Comparison of ENCODE assay signal across 8 cellular contexts in genomic region chr19:5719274-5719960, GRCh38. TPM values are rescaled to one million over a fixed set of nuclear protein-coding genes. Genes with fewer than 3 reads are reported as not detected.
DNase-seq lines count a peak whose midpoint lies in the region; ATAC-seq and TF ChIP-seq lines count a peak whose summit lies in the region.

No MANE protein-coding gene starts in this region.

- TF ChIP-seq CTCF in gastrocnemius medialis (IDR thresholded peaks at IDR 0.05 in 4 of 5, conservative IDR thresholded peaks at IDR 0.05 in 1 of 5), result no peak

- DNase-seq in NCI-H345 (lab: John Stamatoyannopoulos, UW), result peak; percentile 18
- no peak for DNase-seq in NCI-H345 treated with DMSO at 0.1 percent for 48 hours (lab: John Stamatoyannopoulos, UW; ENCODE audit: unreplicated experiment)
- DNase-seq in activated T-helper 9 cell treated with anti-CD3 and anti-CD28 coated beads, Interleukin-2, amount 50 U/mL, for 16 hours (ENCODE audit: low read depth), result peak; percentile 22
- DNase-seq in right cardiac atrium, result peak in 1 of 3 donors; percentile 71
- DNase-seq in gastrocnemius medialis, result no peak
- no peak for DNase-seq in Ammon's horn (ENCODE audit: low spot score)

- no peak for TF ChIP-seq POLR2A in gastrocnemius medialis (IDR thresholded peaks at IDR 0.05)

- H3K4me1 ChIP-seq in right cardiac atrium (ENCODE audit: control insufficient read depth, insufficient read depth, low read length), result peaks cover 7% of the 10 kb centered on the region
- peaks cover 18 to 31% of the 10 kb centered on the region in 2 donors for H3K4me1 ChIP-seq in gastrocnemius medialis

- no peaks in the 10 kb centered on the region for H3K36me3 ChIP-seq in gastrocnemius medialis

- H3K4me3 ChIP-seq in right cardiac atrium (ENCODE audit: low read length) (peak overlapping the region; percentile 75), gastrocnemius medialis (peak overlapping the region; percentile 73 to 93 (median 84))

- intact Hi-C loops in right cardiac atrium (cut with DNase I), result no loop called here
- intact Hi-C loops in gastrocnemius medialis (cut with DNase I; ENCODE audit: low total_unique reads), result no loop called here

- no peaks in the 10 kb centered on the region for H3K27me3 ChIP-seq in right cardiac atrium (ENCODE audit: control insufficient read depth, insufficient read depth)
- no peaks in the 10 kb centered on the region for H3K27me3 ChIP-seq in gastrocnemius medialis

- WGBS in right cardiac atrium, result under 1% methylated on average over 58 of the region's 58 CpGs

- ATAC-seq in HG03460 (IDR thresholded peaks at IDR 0.05; ENCODE audit: unreplicated experiment) (peak; percentile 10), right cardiac atrium (no peak), gastrocnemius medialis (peak in 1 of 2 donors; percentile 1), HG02798 (IDR thresholded peaks at IDR 0.05; ENCODE audit: poor library complexity, unreplicated experiment) (no peak)

- peak overlapping the region; percentile 63 for H3K27ac ChIP-seq in right cardiac atrium (ENCODE audit: low read length)
- H3K27ac ChIP-seq in gastrocnemius medialis, result peak overlapping the region; percentile 92 to 99 (median 96)

- no peaks in the 10 kb centered on the region for H3K9me3 ChIP-seq in right cardiac atrium (ENCODE audit: control insufficient read depth, low read length)
- H3K9me3 ChIP-seq in gastrocnemius medialis, result no peaks in the 10 kb centered on the region

- in situ Hi-C loops in gastrocnemius medialis (cut with MboI; ENCODE audit: low sequenced_read_pairs in 4 of 4), result no loop called here

RNA-seq across cellular contexts. Expression of gene LONP1, which starts 0.5 kb away (rescaled TPM):
- 10 to 100 TPM; 55.4 to 66.2 (median 59.3) TPM for total RNA-seq in right cardiac atrium
- 60.3 TPM for polyA plus RNA-seq in right cardiac atrium
- total RNA-seq in gastrocnemius medialis, result 10 to 100 TPM; 33.1 to 77.7 (median 70.4) TPM

RNA-seq across cellular contexts. Expression of gene CATSPERD, which starts 1.0 kb away (rescaled TPM):
- total RNA-seq in right cardiac atrium, result not detected
- not detected for polyA plus RNA-seq in right cardiac atrium
- total RNA-seq in gastrocnemius medialis, result not detected

RNA-seq across cellular contexts. Expression of gene RPL36, which starts 29.3 kb away (rescaled TPM):
- 100 to 1,000 TPM; 451 to 525 (median 478) TPM for total RNA-seq in right cardiac atrium
- 727 TPM for polyA plus RNA-seq in right cardiac atrium
- total RNA-seq in gastrocnemius medialis, result 100 to 1,000 TPM; 329 to 784 (median 462) TPM

RNA-seq across cellular contexts. Expression of gene HSD11B1L, which starts 38.6 kb away (rescaled TPM):
- total RNA-seq in right cardiac atrium, result 1 to 10 TPM; 4.3 to 7.1 (median 6.8) TPM
- polyA plus RNA-seq in right cardiac atrium, result 9.8 TPM
- 10 to 100 TPM in 3 of 4 donors, 1 to 10 TPM in 1; 5.8 to 33.2 (median 21.5) TPM for total RNA-seq in gastrocnemius medialis

RNA-seq across cellular contexts. Expression of gene MICOS13, which starts 39.1 kb away (rescaled TPM):
- total RNA-seq in right cardiac atrium (100 to 1,000 TPM; 132 to 175 (median 149) TPM), gastrocnemius medialis (100 to 1,000 TPM in 1 of 4 donors, 10 to 100 TPM in 3; 45.7 to 122 (median 74.8) TPM)
- 296 TPM for polyA plus RNA-seq in right cardiac atrium

Comparison
In these comparisons a context has a peak if more than half of its experiments do, and no peak if none do; other contexts are left out.
1. DNase-seq: peak in NCI-H345 (single experiment) and activated T-helper 9 cell treated with anti-CD3 and anti-CD28 coated beads, Interleukin-2, amount 50 U/mL, for 16 hours (single experiment); none in NCI-H345 treated with DMSO at 0.1 percent for 48 hours (single experiment), gastrocnemius medialis (0 of 2) and Ammon's horn (single experiment).